In the genomic region with DNA sequence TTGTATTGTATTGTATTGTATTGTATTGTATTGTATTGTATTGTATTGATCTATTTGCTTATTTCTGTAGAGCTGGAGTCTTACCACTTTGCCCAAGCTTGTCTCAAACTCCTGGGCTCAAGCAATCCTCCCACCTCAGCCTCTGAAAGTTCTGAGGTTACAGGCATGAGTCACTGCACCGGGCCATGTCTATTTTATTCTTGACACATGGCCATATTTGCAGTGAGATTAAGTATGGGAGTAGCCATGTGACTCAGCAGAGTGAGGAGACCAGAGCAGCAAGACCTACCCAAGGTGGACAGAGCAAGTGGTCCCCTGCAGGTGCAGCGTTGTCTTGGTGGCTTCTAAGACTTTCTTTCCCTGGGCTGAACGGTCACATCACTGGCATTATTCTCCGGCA, we compare ENCODE assay signal across 8 cellular contexts. TPM values are rescaled to one million over a fixed set of nuclear protein-coding genes. Genes with fewer than 3 reads are reported as not detected.
DNase-seq lines count a peak whose midpoint lies in the region; ATAC-seq and TF ChIP-seq lines count a peak whose summit lies in the region.

No MANE protein-coding gene starts in this region.

- no peak overlapping the region for H3K27ac ChIP-seq in OCI-LY7 (ENCODE audit: low read depth, low read length, poor library complexity, severe bottlenecking)

- no peak for TF ChIP-seq CTCF in OCI-LY7 (conservative IDR thresholded peaks at IDR 0.05; ENCODE audit: low read length)
- TF ChIP-seq CTCF in GM10248 (IDR thresholded peaks at IDR 0.05; ENCODE audit: control extremely low read depth, extremely low read depth, low read depth, missing control alignments) = no peak

- H3K4me1 ChIP-seq in OCI-LY7 (ENCODE audit: insufficient read depth, low read length, poor library complexity, severe bottlenecking) = no peaks in the 10 kb centered on the region

- no peaks in the 10 kb centered on the region for H4K20me1 ChIP-seq in OCI-LY7 (ENCODE audit: insufficient read depth, low read length)

- intact Hi-C loops in OCI-LY7 (cut with micrococcal nuclease; ENCODE audit: unreplicated experiment) = no loop called here
- intact Hi-C loops in left colon (cut with DNase I, micrococcal nuclease) = no loop called here

- no peaks in the 10 kb centered on the region for H3K79me2 ChIP-seq in OCI-LY7 (ENCODE audit: insufficient read depth, low read depth, low read length)

- TF ChIP-seq POLR2A in erythroblast (IDR thresholded peaks at IDR 0.05; ENCODE audit: low read length) = no peak

- ATAC-seq in GM21423 (IDR thresholded peaks at IDR 0.05; ENCODE audit: unreplicated experiment) (peak; percentile 88), left colon (no peak)

- H2AFZ ChIP-seq in OCI-LY7 (ENCODE audit: low read length) = no peak overlapping the region

- H3K9me2 ChIP-seq in OCI-LY7 (ENCODE audit: insufficient read depth, low read length) = no peaks in the 10 kb centered on the region

- H3K9me3 ChIP-seq in OCI-LY7 (ENCODE audit: low read length) = no peaks in the 10 kb centered on the region

- CTCF ChIA-PET in OCI-LY7 (lab: Charles Lee; ENCODE audit: unreplicated experiment) = no interaction called here
- CTCF ChIA-PET in GM10248 (lab: Yijun Ruan, JAX) = no interaction called here

- no peak overlapping the region for H3K4me3 ChIP-seq in OCI-LY7 (ENCODE audit: low read depth, low read length, poor library complexity, severe bottlenecking)

- POLR2A ChIA-PET in OCI-LY7 (lab: Charles Lee) = no interaction called here
- POLR2A ChIA-PET in GM10248 (lab: Yijun Ruan, JAX) = no interaction called here

- H3K36me3 ChIP-seq in OCI-LY7 (ENCODE audit: insufficient read depth, low read length) = no peaks in the 10 kb centered on the region

- BruUV-seq in OCI-LY7 (replicated peaks; lab: Mats Ljungman, UMichigan) = no TSS peak

- H3K4me2 ChIP-seq in OCI-LY7 (ENCODE audit: low read length) = no peak overlapping the region

- DNase-seq in EL (peak; percentile 86), HK-2 (ENCODE audit: unreplicated experiment) (peak; percentile 1), erythroblast (lab: John Stamatoyannopoulos, UW) (peak; percentile 38 to 41), NCI-H2107 treated with DMSO at 0.1 percent for 48 hours (lab: John Stamatoyannopoulos, UW; ENCODE audit: unreplicated experiment) (no peak), OCI-LY7 (ENCODE audit: low spot score) (no peak), GM10248 (ENCODE audit: extremely low spot score) (no peak), left colon (no peak)

RNA-seq across cellular contexts. Expression of gene UBAC2, which starts 49.1 kb away (rescaled TPM):
- 26.8 and 33.4 TPM in 2 replicates for total RNA-seq in OCI-LY7 (2014; rRNA removed; shearing (Covaris generic))
- total RNA-seq in OCI-LY7 (2022) (25.6 and 28.5 TPM in 2 replicates), left colon (10 to 100 TPM; 63.7 to 75.5 TPM)

Comparison
In these comparisons a context has a peak if more than half of its experiments do, and no peak if none do; other contexts are left out.
1. DNase-seq: peak in EL (single experiment), HK-2 (single experiment) and erythroblast (2 of 2); none in NCI-H2107 treated with DMSO at 0.1 percent for 48 hours (single experiment), OCI-LY7 (single experiment), GM10248 (single experiment) and left colon (0 of 2).